In genomic region chr1:9128520-9129371, GRCh38 we compare ENCODE assay signal across 8 cellular contexts. TPM values are rescaled to one million over a fixed set of nuclear protein-coding genes. Genes with fewer than 3 reads are reported as not detected.
DNase-seq lines count a peak whose midpoint lies in the region; ATAC-seq and TF ChIP-seq lines count a peak whose summit lies in the region.

TSS of gene GPR157 (minus strand) at chr1:9129102. CDS start at chr1:9129027, 75 bp downstream.

- H3K4me3 ChIP-seq in mononuclear cell (ENCODE audit: low read length) = peak within 1 kb of the TSS; percentile 47

- no peaks in the 10 kb centered on the region for H3K9me3 Mint-ChIP-seq in endothelial cell (ENCODE audit: unreplicated experiment)

- peaks cover 11% of the 10 kb centered on the region for H3K27me3 Mint-ChIP-seq in endothelial cell (ENCODE audit: unreplicated experiment)

- H3K27me3 ChIP-seq in mononuclear cell (ENCODE audit: insufficient read depth, low read length) = no peaks in the 10 kb centered on the region

- ATAC-seq in HG02870 (IDR thresholded peaks at IDR 0.05; ENCODE audit: unreplicated experiment) = peak; percentile 46

- H3K4me3 Mint-ChIP-seq in endothelial cell (ENCODE audit: unreplicated experiment) = peak within 1 kb of the TSS; percentile 84

- peak; percentile 75 for DNase-seq in NCI-H345 (lab: John Stamatoyannopoulos, UW)
- no peak for DNase-seq in NCI-H345 treated with DMSO at 0.1 percent for 48 hours (lab: John Stamatoyannopoulos, UW; ENCODE audit: unreplicated experiment)
- DNase-seq in NCI-H510A treated with DMSO at 0.1 percent for 48 hours (lab: John Stamatoyannopoulos, UW) = peak; percentile 55
- DNase-seq in activated CD8-positive, alpha-beta memory T cell treated with anti-CD3 and anti-CD28 coated beads, Interleukin-2, amount 50 U/mL, for 1 hour (ENCODE audit: extremely low read depth) = peak; percentile 50
- peak; percentile 64 for DNase-seq in endothelial cell (ENCODE audit: low spot score)
- peak; percentile 59 for DNase-seq in stimulated activated CD8-positive, alpha-beta memory T cell treated with anti-CD3 and anti-CD28 coated beads, Interleukin-4, amount 100 ng/mL, for 24 hours (ENCODE audit: low read depth)

- no peaks in the 10 kb centered on the region for H3K36me3 Mint-ChIP-seq in endothelial cell (ENCODE audit: low read depth, unreplicated experiment)

- TF ChIP-seq CTCF in endothelial cell (IDR thresholded peaks at IDR 0.05; ENCODE audit: unreplicated experiment) = no peak

- no peak within 1 kb of the TSS for H3K27ac Mint-ChIP-seq in endothelial cell (ENCODE audit: unreplicated experiment)

- no peaks in the 10 kb centered on the region for H3K4me1 Mint-ChIP-seq in endothelial cell (ENCODE audit: unreplicated experiment)

- peaks cover 34% of the 10 kb centered on the region for H3K4me1 ChIP-seq in mononuclear cell (ENCODE audit: insufficient read depth, low read length)

- no peaks in the 10 kb centered on the region for H3K9me3 ChIP-seq in mononuclear cell (ENCODE audit: low read depth, low read length)

RNA-seq across cellular contexts. Expression of gene GPR157, which starts in this region (rescaled TPM):
- 2.8 TPM for total RNA-seq in endothelial cell (ENCODE audit: unreplicated experiment)
- 2.0 TPM for total RNA-seq in mononuclear cell
